Comparison of ENCODE assay signal across 8 cellular contexts in genomic region chr19:1847684-1848398, GRCh38. TPM values are rescaled to one million over a fixed set of nuclear protein-coding genes. Genes with fewer than 3 reads are reported as not detected.
DNase-seq lines count a peak whose midpoint lies in the region; ATAC-seq lines count a peak whose summit lies in the region.

No MANE protein-coding gene starts in this region.

- CTCF ChIA-PET in activated CD4-positive, alpha-beta T cell treated with anti-CD3 and anti-CD28 coated beads, Interleukin-2, amount 10 ng/mL, durations not matched to agents 7 days and 5 days (lab: Charles Lee): interaction anchor here (1.4 to 2.2 kb wide), 2 partner anchors 11 to 22 kb away, joined by 5 to 9 read pairs; no protein-coding TSS in a partner anchor

- no peaks in the 10 kb centered on the region for H3K9me3 Mint-ChIP-seq in activated CD4-positive, alpha-beta T cell treated with anti-CD3 and anti-CD28 coated beads, Interleukin-2, amount 10 ng/mL, durations not matched to agents 7 days and 5 days

- H3K36me3 Mint-ChIP-seq in activated CD4-positive, alpha-beta T cell treated with anti-CD3 and anti-CD28 coated beads, Interleukin-2, amount 10 ng/mL, durations not matched to agents 7 days and 5 days (ENCODE audit: low read depth): peaks cover 12% of the 10 kb centered on the region

- no peaks in the 10 kb centered on the region for H3K27me3 Mint-ChIP-seq in activated CD4-positive, alpha-beta T cell treated with anti-CD3 and anti-CD28 coated beads, Interleukin-2, amount 10 ng/mL, durations not matched to agents 7 days and 5 days

- POLR2A ChIA-PET in activated CD4-positive, alpha-beta T cell treated with anti-CD3 and anti-CD28 coated beads, Interleukin-2, amount 10 ng/mL, durations not matched to agents 7 days and 5 days (lab: Charles Lee): interaction anchor here (0.6 kb wide), 1 partner anchor 295 kb away, joined by 4 read pairs; no protein-coding TSS in a partner anchor

- H3K27me3 ChIP-seq in SJCRH30: no peaks in the 10 kb centered on the region
- no peaks in the 10 kb centered on the region for H3K27me3 ChIP-seq in ectodermal cell (ENCODE audit: control insufficient read depth, insufficient read depth, low read length, poor library complexity, severe bottlenecking)
- no peaks in the 10 kb centered on the region for H3K27me3 ChIP-seq in mononuclear cell (ENCODE audit: insufficient read depth, low read length)

- H3K36me3 ChIP-seq in SJCRH30 (no peaks in the 10 kb centered on the region), ectodermal cell (ENCODE audit: control insufficient read depth, insufficient read depth, low read length) (no peaks in the 10 kb centered on the region)

- no peaks in the 10 kb centered on the region for H3K9me3 ChIP-seq in SJCRH30 (replicated peaks)
- H3K9me3 ChIP-seq in ectodermal cell (ENCODE audit: control insufficient read depth, low read length): no peaks in the 10 kb centered on the region
- no peaks in the 10 kb centered on the region for H3K9me3 ChIP-seq in mononuclear cell (ENCODE audit: low read depth, low read length)

- H3K4me1 ChIP-seq in SJCRH30 (no peaks in the 10 kb centered on the region), ectodermal cell (ENCODE audit: control insufficient read depth, insufficient read depth, low read length) (peaks cover 13% of the 10 kb centered on the region), mononuclear cell (ENCODE audit: insufficient read depth, low read length) (peaks cover 72% of the 10 kb centered on the region)

- no peak for DNase-seq in activated CD4-positive, alpha-beta T cell treated with anti-CD3 and anti-CD28 coated beads, Interleukin-2, amount 10 ng/mL, durations not matched to agents 7 days and 5 days
- no peak for DNase-seq in activated CD4-positive, alpha-beta T cell treated with anti-CD3 and anti-CD28 coated beads for 1 hour
- DNase-seq in SJCRH30 (peak; percentile 35 to 39), NCI-H524 treated with DMSO at 0.1 percent for 48 hours (lab: John Stamatoyannopoulos, UW) (no peak), ureter (ENCODE audit: low spot score) (no peak)

- peaks cover 50% of the 10 kb centered on the region for H3K4me1 Mint-ChIP-seq in activated CD4-positive, alpha-beta T cell treated with anti-CD3 and anti-CD28 coated beads, Interleukin-2, amount 10 ng/mL, durations not matched to agents 7 days and 5 days

- peak overlapping the region; percentile 86 for H3K4me3 Mint-ChIP-seq in activated CD4-positive, alpha-beta T cell treated with anti-CD3 and anti-CD28 coated beads, Interleukin-2, amount 10 ng/mL, durations not matched to agents 7 days and 5 days

- H3K27ac Mint-ChIP-seq in activated CD4-positive, alpha-beta T cell treated with anti-CD3 and anti-CD28 coated beads, Interleukin-2, amount 10 ng/mL, durations not matched to agents 7 days and 5 days: peak overlapping the region; percentile 95

- H3K27ac ChIP-seq in SJCRH30 (peak overlapping the region; percentile 100), ectodermal cell (ENCODE audit: insufficient read depth, low read depth, low read length, poor library complexity, severe bottlenecking) (peak overlapping the region; percentile 100)

- peak overlapping the region; percentile 98 for H3K4me3 ChIP-seq in SJCRH30
- peak overlapping the region; percentile 99 for H3K4me3 ChIP-seq in ectodermal cell (ENCODE audit: insufficient read depth, low read depth, low read length)
- H3K4me3 ChIP-seq in mononuclear cell (ENCODE audit: low read length): peak overlapping the region; percentile 85

- ATAC-seq in HG03045 (IDR thresholded peaks at IDR 0.05; ENCODE audit: unreplicated experiment): peak; percentile 23

- WGBS in ectodermal cell, 2 experiments: 1% methylated on average over 72 of the region's 72 CpGs

RNA-seq across cellular contexts. Expression of gene REXO1, which starts 0.4 kb away (rescaled TPM):
- 10 to 100 TPM; 44.2 to 54.7 TPM for total RNA-seq in activated CD4-positive, alpha-beta T cell treated with anti-CD3 and anti-CD28 coated beads, Interleukin-2, amount 10 ng/mL, durations not matched to agents 7 days and 5 days
- total RNA-seq in SJCRH30 (2014; rRNA removed; shearing (Covaris generic)): 17.7 and 19.1 TPM in 2 replicates
- polyA plus RNA-seq in ectodermal cell (2013, experiment 1 of 4): 34.6 TPM
- 34.7 TPM for polyA plus RNA-seq in ectodermal cell (2013, experiment 2 of 4)
- polyA plus RNA-seq in ectodermal cell (2013, experiment 3 of 4): 21.9 TPM
- 24.1 TPM for polyA plus RNA-seq in ectodermal cell (2013, experiment 4 of 4)
- total RNA-seq in mononuclear cell (66.2 TPM), ureter (39.3 TPM)

RNA-seq across cellular contexts. Expression of gene KLF16, which starts 15.5 kb away (rescaled TPM):
- 10 to 100 TPM; 24.0 to 25.5 TPM for total RNA-seq in activated CD4-positive, alpha-beta T cell treated with anti-CD3 and anti-CD28 coated beads, Interleukin-2, amount 10 ng/mL, durations not matched to agents 7 days and 5 days
- 5.1 and 5.8 TPM in 2 replicates for total RNA-seq in SJCRH30 (2014; rRNA removed; shearing (Covaris generic))
- 12.7 TPM for polyA plus RNA-seq in ectodermal cell (2013, experiment 1 of 4)
- 14.9 TPM for polyA plus RNA-seq in ectodermal cell (2013, experiment 2 of 4)
- polyA plus RNA-seq in ectodermal cell (2013, experiment 3 of 4): 17.7 TPM
- 15.5 TPM for polyA plus RNA-seq in ectodermal cell (2013, experiment 4 of 4)
- total RNA-seq in mononuclear cell (12.4 TPM), ureter (14.8 TPM)

RNA-seq across cellular contexts. Expression of gene ATP8B3, which starts 35.8 kb away (rescaled TPM):
- total RNA-seq in activated CD4-positive, alpha-beta T cell treated with anti-CD3 and anti-CD28 coated beads, Interleukin-2, amount 10 ng/mL, durations not matched to agents 7 days and 5 days: 10 to 100 TPM; 22.2 to 28.8 TPM
- 0.08 TPM in 1 of 2 replicates, not detected in the other for total RNA-seq in SJCRH30 (2014; rRNA removed; shearing (Covaris generic))
- polyA plus RNA-seq in ectodermal cell (2013, experiment 1 of 4): 0.94 TPM
- 0.82 TPM for polyA plus RNA-seq in ectodermal cell (2013, experiment 2 of 4)
- 1.4 TPM for polyA plus RNA-seq in ectodermal cell (2013, experiment 3 of 4)
- polyA plus RNA-seq in ectodermal cell (2013, experiment 4 of 4): 1.2 TPM
- total RNA-seq in mononuclear cell (0.73 TPM), ureter (1.3 TPM)

RNA-seq across cellular contexts. Expression of gene ABHD17A, which starts 37.5 kb away (rescaled TPM):
- total RNA-seq in activated CD4-positive, alpha-beta T cell treated with anti-CD3 and anti-CD28 coated beads, Interleukin-2, amount 10 ng/mL, durations not matched to agents 7 days and 5 days: 100 to 1,000 TPM; 180 TPM
- total RNA-seq in SJCRH30 (2014; rRNA removed; shearing (Covaris generic)): 39.2 and 41.6 TPM in 2 replicates
- 48.7 TPM for polyA plus RNA-seq in ectodermal cell (2013, experiment 1 of 4)
- polyA plus RNA-seq in ectodermal cell (2013, experiment 2 of 4): 44.6 TPM
- polyA plus RNA-seq in ectodermal cell (2013, experiment 3 of 4): 47.8 TPM
- 46.8 TPM for polyA plus RNA-seq in ectodermal cell (2013, experiment 4 of 4)
- total RNA-seq in mononuclear cell (97.8 TPM), ureter (58.1 TPM)

RNA-seq across cellular contexts. Expression of gene ADAT3, which starts 57.4 kb away (rescaled TPM):
- 10 to 100 TPM; 10.6 to 13.3 TPM for total RNA-seq in activated CD4-positive, alpha-beta T cell treated with anti-CD3 and anti-CD28 coated beads, Interleukin-2, amount 10 ng/mL, durations not matched to agents 7 days and 5 days
- total RNA-seq in SJCRH30 (2014; rRNA removed; shearing (Covaris generic)): 4.7 and 4.8 TPM in 2 replicates
- 5.0 TPM for polyA plus RNA-seq in ectodermal cell (2013, experiment 1 of 4)
- polyA plus RNA-seq in ectodermal cell (2013, experiment 2 of 4): 5.0 TPM
- polyA plus RNA-seq in ectodermal cell (2013, experiment 3 of 4): 4.2 TPM
- 4.9 TPM for polyA plus RNA-seq in ectodermal cell (2013, experiment 4 of 4)
- total RNA-seq in mononuclear cell (2.9 TPM), ureter (4.1 TPM)

Comparison
In these comparisons a context has a peak if more than half of its experiments do, and no peak if none do; other contexts are left out.
1. DNase-seq: peak in SJCRH30 (2 of 2); none in activated CD4-positive, alpha-beta T cell treated with anti-CD3 and anti-CD28 coated beads, Interleukin-2, amount 10 ng/mL, durations not matched to agents 7 days and 5 days (single experiment), activated CD4-positive, alpha-beta T cell treated with anti-CD3 and anti-CD28 coated beads for 1 hour (single experiment), NCI-H524 treated with DMSO at 0.1 percent for 48 hours (single experiment) and ureter (single experiment).
2. RNA of gene ATP8B3, which starts 35.8 kb away (total RNA-seq): 22.2 to 28.8 TPM in activated CD4-positive, alpha-beta T cell treated with anti-CD3 and anti-CD28 coated beads, Interleukin-2, amount 10 ng/mL, durations not matched to agents 7 days and 5 days; 1.3 TPM in ureter (single experiment), 0.73 TPM in mononuclear cell (single experiment) and 0.08 TPM in SJCRH30; every median in the first group is over 10 times any median in the second.
3. Peak in every context shown above with its lines, with median percentiles within 50 percentile points of each other: H3K4me3 ChIP-seq.